8 cellular contexts compared by ENCODE assay signal in genomic region chr19:8412783-8413592, GRCh38. TPM values are rescaled to one million over a fixed set of nuclear protein-coding genes. Genes with fewer than 3 reads are reported as not detected.
DNase-seq lines count a peak whose midpoint lies in the region; ATAC-seq and TF ChIP-seq lines count a peak whose summit lies in the region.

A gene with protein sequence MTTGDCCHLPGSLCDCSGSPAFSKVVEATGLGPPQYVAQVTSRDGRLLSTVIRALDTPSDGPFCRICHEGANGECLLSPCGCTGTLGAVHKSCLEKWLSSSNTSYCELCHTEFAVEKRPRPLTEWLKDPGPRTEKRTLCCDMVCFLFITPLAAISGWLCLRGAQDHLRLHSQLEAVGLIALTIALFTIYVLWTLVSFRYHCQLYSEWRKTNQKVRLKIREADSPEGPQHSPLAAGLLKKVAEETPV (plus strand): TSS chr19:8413305. CDS start chr19:8421841, 8,536 bp downstream.

- peak within 1 kb of the TSS; percentile 63 for H3K4me3 ChIP-seq in astrocyte of the spinal cord (ENCODE audit: low read depth, low read length)

- in situ Hi-C loops in astrocyte of the spinal cord (cut with HindIII; ENCODE audit: low sequenced_read_pairs): no loop called here

- TF ChIP-seq CTCF in 22Rv1 (IDR thresholded peaks at IDR 0.05) (peak; percentile 93), astrocyte of the spinal cord (IDR thresholded peaks at IDR 0.05; ENCODE audit: low read depth, low read length) (peak; percentile 56)

- ATAC-seq in GM18519 (IDR thresholded peaks at IDR 0.05; ENCODE audit: low FRiP score, unreplicated experiment): peak; percentile 98
- peak; percentile 99 for ATAC-seq in HG03045 (IDR thresholded peaks at IDR 0.05; ENCODE audit: unreplicated experiment)
- peak; percentile 100 for ATAC-seq in sciatic nerve

- intact Hi-C loops in sciatic nerve (cut with DNase I): no loop called here

- peak within 1 kb of the TSS; percentile 52 for H3K27ac ChIP-seq in 22Rv1

- DNase-seq in NCI-H2081 treated with DMSO at 0.1 percent for 48 hours (lab: John Stamatoyannopoulos, UW) (peak; percentile 52), T1000 (lab: John Stamatoyannopoulos, UW) (peak; percentile 95), astrocyte of the spinal cord (ENCODE audit: low read depth, low spot score) (peak; percentile 97), hypothalamus (lab: John Stamatoyannopoulos, UW) (peak; percentile 17 to 98 (median 94)), sciatic nerve (ENCODE audit: low spot score) (peak; percentile 97)

RNA-seq across cellular contexts. Expression of the gene that starts here (rescaled TPM):
- 44.7 TPM for total RNA-seq in sciatic nerve

Comparison
In these comparisons a context has a peak if more than half of its experiments do, and no peak if none do; other contexts are left out.
1. Peak in every context shown above with its lines: DNase-seq, ATAC-seq, H3K4me3 ChIP-seq and H3K27ac ChIP-seq.